11 cellular contexts compared by ENCODE assay signal in the genomic region with DNA sequence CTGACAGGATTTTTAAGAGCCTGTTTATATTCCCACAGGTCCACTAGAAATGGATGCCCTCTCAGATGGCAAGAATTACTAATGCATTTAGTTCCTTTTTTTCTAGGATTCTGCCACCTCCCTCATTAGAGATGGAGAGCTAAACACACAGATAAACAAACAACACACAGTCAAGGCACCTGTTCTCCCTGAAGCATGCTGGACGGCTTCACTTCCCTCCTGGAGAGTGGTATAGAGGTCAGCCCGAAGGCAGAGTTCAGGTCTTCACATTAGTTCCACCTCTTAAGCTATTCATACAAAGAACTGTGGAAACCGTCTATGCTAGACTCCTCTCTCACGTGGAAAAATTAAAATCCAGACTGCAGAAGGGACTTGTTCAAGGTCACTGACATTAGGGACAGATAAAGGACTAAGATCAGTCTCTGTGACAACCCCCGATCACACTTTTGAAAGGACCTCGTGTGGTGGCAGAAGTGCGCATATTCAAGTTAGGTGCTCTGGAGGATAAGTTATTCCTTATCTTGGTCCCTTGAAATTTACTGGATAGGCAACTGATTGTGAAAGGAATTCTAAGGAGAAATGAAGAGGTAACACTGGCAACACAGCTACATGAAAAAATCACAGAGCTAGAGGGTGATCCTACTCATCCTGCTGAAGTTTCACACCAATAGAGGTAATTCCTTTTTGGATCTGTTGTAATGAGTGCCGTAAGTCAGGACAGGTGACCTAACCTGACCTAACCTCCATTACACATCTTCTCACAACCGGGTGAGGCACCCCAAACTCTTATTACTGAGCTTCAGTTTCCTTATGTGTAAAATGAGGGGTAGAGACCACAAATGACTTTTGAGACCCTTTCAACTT.
DNase-seq lines count a peak whose midpoint lies in the region; ATAC-seq and TF ChIP-seq lines count a peak whose summit lies in the region.
"Had no signal": no experiment of that assay in that cellular context is flagged by ENCODE, and none has a peak within 500 bp of the region (broad histone marks: within the 10 kb centered on the region; RNA-seq: fewer than 3 reads in every experiment).

No MANE protein-coding gene starts in this region.

- H3K27me3 ChIP-seq in Caco-2 (replicated peaks; ENCODE audit: control insufficient read depth, insufficient read depth, low read length): no peaks in the 10 kb centered on the region

- no peaks in the 10 kb centered on the region for H3K36me3 ChIP-seq in Caco-2 (ENCODE audit: control insufficient read depth, insufficient read depth, low read length)

- intact Hi-C loops in Caco-2 (cut with micrococcal nuclease; ENCODE audit: unreplicated experiment) (no loop called here), cardiac septum (cut with DNase I) (no loop called here)

- H3K9me3 Mint-ChIP-seq in Caco-2 (ENCODE audit: unreplicated experiment): no peaks in the 10 kb centered on the region
- H3K9me3 Mint-ChIP-seq: stimulated activated naive CD8-positive, alpha-beta T cell treated with anti-CD3 and anti-CD28 coated beads, Interleukin-15, Interleukin-2, amounts not matched to agents 100 ng/mL and 50 ng/mL, for 24 hours had no signal

- no peaks in the 10 kb centered on the region for H3K27me3 Mint-ChIP-seq in Caco-2 (ENCODE audit: insufficient read depth, unreplicated experiment)

- no TSS peak for BruUV-seq in Caco-2 (replicated peaks; lab: Mats Ljungman, UMichigan)

- no peak overlapping the region for H3K4me3 ChIP-seq in Caco-2 (ENCODE audit: low read depth, low read length)

- H3K4me1 ChIP-seq in Caco-2: peaks cover 45% of the 10 kb centered on the region

- DNase-seq in DMS53 (lab: John Stamatoyannopoulos, UW) (peak; percentile 49), DMS53 treated with DMSO at 0.1 percent for 48 hours (lab: John Stamatoyannopoulos, UW; ENCODE audit: unreplicated experiment) (no peak), germinal center (ENCODE audit: low spot score) (peak; percentile 24), Caco-2 (no peak), NCI-H1417 treated with DMSO at 0.1 percent for 48 hours (lab: John Stamatoyannopoulos, UW) (no peak), cardiac septum (ENCODE audit: low spot score) (no peak)
- DNase-seq: activated gamma-delta T cell treated with Interleukin-2 at 50 U/mL for 16 hours, NCI-H526 had no signal

- CTCF ChIA-PET in Caco-2 (lab: Charles Lee): no interaction called here

- peak; percentile 35 for ATAC-seq in GM21576 (IDR thresholded peaks at IDR 0.05; ENCODE audit: unreplicated experiment)
- ATAC-seq in HG03457 (IDR thresholded peaks at IDR 0.05; ENCODE audit: unreplicated experiment): peak; percentile 42

- H3K36me3 Mint-ChIP-seq in Caco-2 (ENCODE audit: insufficient read depth, unreplicated experiment): no peaks in the 10 kb centered on the region

- no peak overlapping the region for H3K4me3 Mint-ChIP-seq in Caco-2 (ENCODE audit: unreplicated experiment)
- H3K4me3 Mint-ChIP-seq: stimulated activated naive CD8-positive, alpha-beta T cell treated with anti-CD3 and anti-CD28 coated beads, Interleukin-15, Interleukin-2, amounts not matched to agents 100 ng/mL and 50 ng/mL, for 24 hours had no signal

- no peak overlapping the region for H3K27ac Mint-ChIP-seq in Caco-2 (ENCODE audit: unreplicated experiment)

- no peak for TF ChIP-seq CTCF in Caco-2 (IDR thresholded peaks at IDR 0.05; ENCODE audit: insufficient read depth in 1 of 2, low read depth in 1 of 2, low read length in 1 of 2, severe bottlenecking in 1 of 2, unreplicated experiment in 1 of 2)

- H3K9me3 ChIP-seq in Caco-2: no peaks in the 10 kb centered on the region

- POLR2A ChIA-PET in Caco-2 (lab: Charles Lee): no interaction called here

- H3K4me1 Mint-ChIP-seq in Caco-2 (ENCODE audit: low read depth, unreplicated experiment): peaks cover 29% of the 10 kb centered on the region

Comparison
In these comparisons a context has a peak if more than half of its experiments do, and no peak if none do; other contexts are left out.
1. DNase-seq: peak in DMS53 (single experiment) and germinal center (single experiment); none in DMS53 treated with DMSO at 0.1 percent for 48 hours (single experiment), Caco-2 (0 of 2), NCI-H1417 treated with DMSO at 0.1 percent for 48 hours (single experiment) and cardiac septum (single experiment).